ENCODE assay signal across 8 cellular contexts in genomic region chr16:48622456-48623303, GRCh38. TPM values are rescaled to one million over a fixed set of nuclear protein-coding genes. Genes with fewer than 3 reads are reported as not detected.
DNase-seq lines count a peak whose midpoint lies in the region; ATAC-seq and TF ChIP-seq lines count a peak whose summit lies in the region.

No MANE protein-coding gene starts in this region.

- peak overlapping the region; percentile 37 for H3K27ac ChIP-seq in C4-2B
- no peak overlapping the region for H3K27ac ChIP-seq in mammary epithelial cell (ENCODE audit: insufficient read depth, low read depth, low read length)

- no peaks in the 10 kb centered on the region for H3K36me3 ChIP-seq in mammary epithelial cell (ENCODE audit: insufficient read depth, low read length)

- WGBS in mammary epithelial cell (ENCODE audit: low coverage, missing lambda C conversion rate): 26% methylated on average over 17 of the region's 25 CpGs

- dilution Hi-C loops in mammary epithelial cell (cut with HindIII; ENCODE audit: low sequenced_read_pairs): loop anchor here (25.0 kb wide), 1 partner anchor 260 kb away; no protein-coding TSS in a partner anchor

- TF ChIP-seq CTCF in C4-2B (conservative IDR thresholded peaks at IDR 0.05) (no peak), mammary epithelial cell (conservative IDR thresholded peaks at IDR 0.05 in 1 of 2, IDR thresholded peaks at IDR 0.05 in 1 of 2; ENCODE audit: extremely low read depth in 1 of 2, insufficient read depth in 1 of 2, low read depth in 1 of 2, low read length in 2 of 2) (no peak)

- H3K9me3 Mint-ChIP-seq in naive B cell: peaks cover 0 to 2% (median 0%) of the 10 kb centered on the region in 7 donors

- H3K27me3 ChIP-seq in mammary epithelial cell (ENCODE audit: insufficient read depth, low read length): no peaks in the 10 kb centered on the region

- no TSS peak for BruUV-seq in mammary epithelial cell (replicated peaks; lab: Mats Ljungman, UMichigan)

- intact Hi-C loops in mammary epithelial cell (cut with micrococcal nuclease): loop anchor here (1.0 to 10.0 kb wide), 9 partner anchors 16 to 458 kb away; partner anchors contain the start of genes ABCC11 and LONP2

- H3K4me1 Mint-ChIP-seq in naive B cell: peaks cover 15 to 33% (median 23%) of the 10 kb centered on the region in 3 donors

- peak; percentile 54 for DNase-seq in mammary epithelial cell
- no peak for DNase-seq in naive B cell
- DNase-seq in NCI-H2171 (lab: John Stamatoyannopoulos, UW): no peak
- no peak for DNase-seq in T1000 (lab: John Stamatoyannopoulos, UW)

- in situ Hi-C loops in mammary epithelial cell (cut with MboI; ENCODE audit: low sequenced_read_pairs in 2 of 2): loop anchor here (5.0 to 10.0 kb wide), 2 partner anchors 85 to 268 kb away; no protein-coding TSS in a partner anchor

- no peaks in the 10 kb centered on the region for H3K9me3 ChIP-seq in mammary epithelial cell (replicated peaks; ENCODE audit: insufficient read depth, low read length)

- H3K4me3 ChIP-seq in mammary epithelial cell (replicated peaks in 1 of 3; ENCODE audit: insufficient read depth in 1 of 3, low read depth in 2 of 3, low read length in 3 of 3): peak overlapping the region in 2 of 3 experiments; percentile 44 to 48

- peaks cover 0 to 11% (median 4%) of the 10 kb centered on the region in 3 donors for H3K27me3 Mint-ChIP-seq in naive B cell

- H3K9ac ChIP-seq in mammary epithelial cell (ENCODE audit: insufficient read depth, low read length): peak overlapping the region; percentile 66

- H3K4me2 ChIP-seq in mammary epithelial cell (ENCODE audit: insufficient read depth, low read depth, low read length): peak overlapping the region; percentile 83

- peak overlapping the region in 2 of 6 donors; percentile 16 to 34 for H3K27ac Mint-ChIP-seq in naive B cell

- no peaks in the 10 kb centered on the region for H3K36me3 Mint-ChIP-seq in naive B cell

- ATAC-seq in HG02981 (IDR thresholded peaks at IDR 0.05; ENCODE audit: unreplicated experiment) (peak; percentile 3), naive B cell (ENCODE audit: low read depth in 2 of 2) (no peak), GM18909 (IDR thresholded peaks at IDR 0.05; ENCODE audit: poor library complexity, unreplicated experiment) (no peak), GM18505 (IDR thresholded peaks at IDR 0.05; ENCODE audit: unreplicated experiment) (no peak)

- H3K79me2 ChIP-seq in mammary epithelial cell (ENCODE audit: insufficient read depth, low read length): no peaks in the 10 kb centered on the region

- H2AFZ ChIP-seq in mammary epithelial cell (ENCODE audit: low read depth, low read length): peak overlapping the region; percentile 95

- TF ChIP-seq POLR2A in GM18505 (IDR thresholded peaks at IDR 0.05; ENCODE audit: borderline replicate concordance, extremely low read depth, insufficient read depth, insufficient read length): no peak

- CTCF ChIA-PET in mammary epithelial cell (lab: Charles Lee; ENCODE audit: low non-redundant PET): interaction anchor here (0.5 to 1.3 kb wide), 14 partner anchors 10 to 458 kb away, joined by 3 to 18 read pairs (median 4); no protein-coding TSS in a partner anchor

- H3K4me1 ChIP-seq in mammary epithelial cell (ENCODE audit: insufficient read depth, low read length): peaks cover 8% of the 10 kb centered on the region

- H3K4me3 Mint-ChIP-seq in naive B cell: peak overlapping the region; percentile 75 to 90 (median 86)

- no peaks in the 10 kb centered on the region for H4K20me1 ChIP-seq in mammary epithelial cell (ENCODE audit: insufficient read depth, low read length)

RNA-seq across cellular contexts. Expression of gene N4BP1, which starts 12.7 kb away (rescaled TPM):
- total RNA-seq in mammary epithelial cell: 10 to 100 TPM; 32.8 to 34.3 TPM
- 10.5 TPM for polyA plus RNA-seq in mammary epithelial cell
- polyA minus RNA-seq in mammary epithelial cell: 24.0 TPM
- polyA plus RNA-seq in naive B cell (ENCODE audit: low read depth in 6 of 6): 10 to 100 TPM in 5 of 6 donors, 1 to 10 TPM in 1; 7.6 to 40.2 (median 21.7) TPM
